1 cellular context compared by ENCODE assay signal in genomic region chr9:91298304-91298703, GRCh38.
TF ChIP-seq lines count a peak whose summit lies in the region.

No MANE protein-coding gene starts in this region.

TF ChIP-seq in IMR-90, 13 proteins besides CTCF, POLR2A, EP300 and RAD21:
- no peak for TF ChIP-seq MAFK (IDR thresholded peaks at IDR 0.05; ENCODE audit: low read depth, low read length)
- peak; percentile 70 for TF ChIP-seq CEBPB (IDR thresholded peaks at IDR 0.05; ENCODE audit: low read depth, low read length)
- TF ChIP-seq RFX5 (IDR thresholded peaks at IDR 0.05; ENCODE audit: low read depth, low read length), result no peak
TF ChIP-seq in IMR-90: peak in this region for 1.
